ENCODE assay signal across 8 cellular contexts in the genomic region with DNA sequence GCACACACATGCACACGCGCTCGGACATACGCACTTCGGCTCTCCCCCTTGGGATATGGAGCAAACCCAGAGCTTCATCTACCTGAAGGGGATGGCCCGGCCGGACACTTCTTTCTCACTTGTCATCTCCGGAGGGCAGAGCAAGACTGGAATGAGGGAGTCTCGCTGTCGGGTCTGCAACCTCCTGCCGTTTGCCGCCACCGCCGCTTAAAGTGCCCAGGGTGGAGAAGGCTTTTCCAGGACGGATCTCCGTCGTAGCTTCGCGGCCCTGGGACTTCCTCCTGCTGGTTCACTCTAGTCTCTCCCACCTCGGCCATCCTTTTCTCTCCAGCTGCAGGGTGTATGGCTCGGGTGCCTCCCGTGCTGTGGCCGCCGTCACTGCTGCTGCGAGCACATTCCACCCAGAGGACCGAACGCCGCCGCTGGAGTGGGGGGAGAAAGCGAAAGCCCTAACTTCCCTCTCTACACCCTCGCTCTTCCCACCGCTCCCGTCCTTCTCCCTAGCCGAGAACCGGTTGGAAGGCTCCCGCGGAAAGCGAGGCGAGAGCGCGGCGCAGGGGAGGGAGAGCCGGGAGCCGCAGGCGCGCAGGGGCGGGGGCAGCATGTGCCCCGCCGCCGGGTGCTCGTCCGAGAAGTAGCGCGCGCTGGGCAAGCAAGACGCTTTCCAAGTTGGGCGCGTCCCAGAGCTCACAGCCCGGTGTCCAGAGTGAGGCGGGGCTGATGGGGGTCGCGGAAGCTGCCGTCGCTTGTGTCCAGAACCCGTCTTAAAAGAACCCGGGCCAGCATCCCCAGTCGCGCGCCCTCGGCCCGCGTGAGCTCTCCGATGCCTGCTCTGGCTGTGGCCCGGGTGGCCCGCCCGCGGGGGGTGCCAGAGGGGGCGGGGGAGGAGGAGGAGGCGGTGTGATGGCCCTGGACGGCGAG. TPM values are rescaled to one million over a fixed set of nuclear protein-coding genes. Genes with fewer than 3 reads are reported as not detected.
DNase-seq lines count a peak whose midpoint lies in the region; ATAC-seq and TF ChIP-seq lines count a peak whose summit lies in the region.

TSS of gene TRHDE (plus strand) at position 630 of the 921 bp plus-strand sequence. CDS start at position 904, 274 bp downstream.

- H3K36me3 ChIP-seq in body of pancreas (replicated peaks in 1 of 2; ENCODE audit: insufficient read depth in 1 of 2, low read depth in 2 of 2) (no peaks in the 10 kb centered on the region), iPS-18a (ENCODE audit: control insufficient read depth, low read depth, low read length) (no peaks in the 10 kb centered on the region), gastrocnemius medialis (no peaks in the 10 kb centered on the region)

- in situ Hi-C loops in Caki2 (cut with HindIII; ENCODE audit: low pct_unique_long_range_greater_than_20kb, low sequenced_read_pairs), result no loop called here
- in situ Hi-C loops in gastrocnemius medialis (cut with MboI; ENCODE audit: low sequenced_read_pairs in 4 of 4), result no loop called here

- no peaks in the 10 kb centered on the region for H3K27me3 ChIP-seq in body of pancreas
- peaks cover 63% of the 10 kb centered on the region for H3K27me3 ChIP-seq in iPS-18a (ENCODE audit: control insufficient read depth, insufficient read depth, low read length)
- peaks cover 46 to 59% (median 52%) of the 10 kb centered on the region in 3 donors for H3K27me3 ChIP-seq in gastrocnemius medialis

- no peak for TF ChIP-seq RAD21 in Ishikawa (IDR thresholded peaks at IDR 0.05; ENCODE audit: low read depth)

- DNase-seq in Caki2 (ENCODE audit: low read depth), result peak; percentile 83
- peak; percentile 75 to 79 (median 75) for DNase-seq in body of pancreas
- DNase-seq in gastrocnemius medialis, result no peak
- DNase-seq in effector CD8-positive, alpha-beta T cell (lab: John Stamatoyannopoulos, UW), result no peak
- no peak for DNase-seq in HPDE6-E6E7 (ENCODE audit: extremely low spot score)

- intact Hi-C loops in body of pancreas (cut with DNase I), result no loop called here
- intact Hi-C loops in gastrocnemius medialis (cut with DNase I; ENCODE audit: low total_unique reads), result no loop called here

- H3K4me1 ChIP-seq in body of pancreas, result peaks cover 14% of the 10 kb centered on the region
- H3K4me1 ChIP-seq in iPS-18a (ENCODE audit: control insufficient read depth, low read depth, low read length), result peaks cover 13% of the 10 kb centered on the region
- peaks cover 3 to 9% of the 10 kb centered on the region in 2 donors for H3K4me1 ChIP-seq in gastrocnemius medialis

- no peaks in the 10 kb centered on the region for H3K9me3 ChIP-seq in body of pancreas
- H3K9me3 ChIP-seq in iPS-18a (ENCODE audit: control insufficient read depth, low read depth, low read length), result no peaks in the 10 kb centered on the region
- no peaks in the 10 kb centered on the region for H3K9me3 ChIP-seq in gastrocnemius medialis

- WGBS in body of pancreas, 2 donors, result 1 to 2% methylated on average over 45 to 69 of the region's 81 CpGs

- H3K27ac ChIP-seq in body of pancreas, result peak within 1 kb of the TSS; percentile 86 to 95 (median 92)
- no peak within 1 kb of the TSS for H3K27ac ChIP-seq in iPS-18a (ENCODE audit: low read length)
- H3K27ac ChIP-seq in gastrocnemius medialis, result peak within 1 kb of the TSS in 2 of 4 donors; percentile 20 to 31

- peak; percentile 25; the same call in 1 of the 2 replicates for TF ChIP-seq EP300 in Ishikawa (IDR thresholded peaks at IDR 0.05; ENCODE audit: borderline replicate concordance)

- ATAC-seq in body of pancreas (peak; percentile 67), gastrocnemius medialis (no peak), GM19324 (IDR thresholded peaks at IDR 0.05; ENCODE audit: low FRiP score, unreplicated experiment) (no peak)

- TF ChIP-seq CTCF in body of pancreas (IDR thresholded peaks at IDR 0.05) (no peak), gastrocnemius medialis (IDR thresholded peaks at IDR 0.05 in 4 of 5, conservative IDR thresholded peaks at IDR 0.05 in 1 of 5) (no peak)

- H3K9ac ChIP-seq in iPS-18a (ENCODE audit: low read length), result peak within 1 kb of the TSS; percentile 44

- H3K4me3 ChIP-seq in body of pancreas, result peak within 1 kb of the TSS; percentile 41 to 55
- H3K4me3 ChIP-seq in iPS-18a (ENCODE audit: low read length), result peak within 1 kb of the TSS; percentile 74
- peak within 1 kb of the TSS; percentile 49 to 57 (median 54) for H3K4me3 ChIP-seq in gastrocnemius medialis

- TF ChIP-seq POLR2A in body of pancreas (IDR thresholded peaks at IDR 0.05) (peak; percentile 44 to 60 (median 58)), gastrocnemius medialis (IDR thresholded peaks at IDR 0.05) (no peak)

TF ChIP-seq in Ishikawa, 13 proteins besides CTCF, POLR2A, EP300 and RAD21:
- TF ChIP-seq FOXM1 (IDR thresholded peaks at IDR 0.05; ENCODE audit: borderline replicate concordance, low read depth), result no peak
- TF ChIP-seq MAX (IDR thresholded peaks at IDR 0.05), result peak; percentile 86
- TF ChIP-seq USF1 (IDR thresholded peaks at IDR 0.05), result peak; percentile 23; the same call in 1 of the 2 replicates
- TF ChIP-seq NFIC (IDR thresholded peaks at IDR 0.05), result no peak
- TF ChIP-seq YY1 (IDR thresholded peaks at IDR 0.05; ENCODE audit: low read depth), result no peak
- TF ChIP-seq TEAD4 (IDR thresholded peaks at IDR 0.05), result no peak
- no peak for TF ChIP-seq ZBTB7A (IDR thresholded peaks at IDR 0.05; ENCODE audit: low read depth)
- TF ChIP-seq CEBPB (IDR thresholded peaks at IDR 0.05), result no peak
- no peak for TF ChIP-seq REST (IDR thresholded peaks at IDR 0.05; ENCODE audit: low read depth)
- TF ChIP-seq TCF12 (IDR thresholded peaks at IDR 0.05; ENCODE audit: low read depth), result peak; percentile 20; the same call in 1 of the 2 replicates
- TF ChIP-seq CREB1 (IDR thresholded peaks at IDR 0.05; ENCODE audit: low read depth), result no peak
- no peak for TF ChIP-seq EGR1 (IDR thresholded peaks at IDR 0.05)
- 0 out of 2 replicates have a peak, but pooled peaks have one; percentile 40 for TF ChIP-seq TAF1 (IDR thresholded peaks at IDR 0.05; ENCODE audit: low read depth)

RNA-seq across cellular contexts. Expression of gene TRHDE, which starts in this region (rescaled TPM):
- 26.0 and 36.2 TPM in 2 replicates for total RNA-seq in Caki2 (2014; rRNA removed; shearing (Covaris generic); ENCODE audit: low replicate concordance)
- total RNA-seq in body of pancreas, result 10 to 100 TPM; 10.9 to 73.2 TPM
- total RNA-seq in gastrocnemius medialis, result 1 to 10 TPM in 2 of 4 donors, under 1 TPM in 2; 0.17 to 3.4 (median 0.88) TPM

Comparison
In these comparisons a context has a peak if more than half of its experiments do, and no peak if none do; other contexts are left out.
1. DNase-seq: peak in Caki2 (single experiment) and body of pancreas (4 of 4); none in gastrocnemius medialis (0 of 2), effector CD8-positive, alpha-beta T cell (single experiment) and HPDE6-E6E7 (single experiment).
2. POLR2A ChIP-seq: peak in body of pancreas (3 of 3); none in gastrocnemius medialis (0 of 2).
3. Peak in every context shown above with its lines, with median percentiles within 50 percentile points of each other: H3K4me3 ChIP-seq.